Comparison of ENCODE assay signal across 27 cellular contexts in the genomic region with DNA sequence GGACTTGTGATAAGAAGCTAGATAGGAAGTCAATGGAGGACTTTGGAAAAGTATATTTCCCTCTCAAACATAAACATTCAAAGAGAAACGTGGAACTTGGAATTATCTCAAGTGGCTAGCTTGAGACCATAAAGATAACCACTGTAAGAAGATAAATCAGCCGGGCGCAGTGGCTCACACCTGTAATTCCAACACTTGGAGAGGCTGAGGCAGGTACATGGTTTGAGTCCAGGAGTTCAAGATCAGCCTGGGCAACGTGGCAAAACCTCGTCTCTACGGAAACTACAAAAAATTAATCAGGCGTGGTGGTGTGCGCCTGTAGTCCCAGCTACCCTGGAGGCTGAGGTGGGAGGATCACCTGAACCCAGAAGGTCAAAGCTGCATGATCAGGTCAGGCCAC.
"Had no signal": no experiment of that assay in that cellular context is flagged by ENCODE, and none has a peak within 500 bp of the region (broad histone marks: within the 10 kb centered on the region; RNA-seq: fewer than 3 reads in every experiment).

No MANE protein-coding gene starts in this region.

- H3K4me1 ChIP-seq: esophagus squamous epithelium had no signal

- H3K27me3 ChIP-seq: brain microvascular endothelial cell, esophagus squamous epithelium, gastroesophageal sphincter had no signal

- DNase-seq: activated B cell treated with CpG ODN at 0.5 μM for 24 hours; activated CD4-positive, alpha-beta T cell treated with anti-CD3 and anti-CD28 coated beads for 48 hours; activated CD4-positive, alpha-beta T cell treated with anti-CD3 and anti-CD28 coated beads, Interleukin-2, amount 50 U/mL, for 1 hour; activated CD4-positive, alpha-beta T cell treated with anti-CD3 and anti-CD28 coated beads, Interleukin-2, amount 50 U/mL, for 48 hours; activated CD8-positive, alpha-beta memory T cell treated with anti-CD3 and anti-CD28 coated beads for 24 hours; activated CD8-positive, alpha-beta T cell treated with anti-CD3 and anti-CD28 coated beads for 36 hours; activated effector memory CD4-positive, alpha-beta T cell treated with Interleukin-2 at 50 U/mL for 16 hours; activated gamma-delta T cell treated with Interleukin-2 at 50 U/mL for 16 hours; activated naive CD4-positive, alpha-beta T cell treated with anti-CD3 and anti-CD28 coated beads, Interleukin-2, amount 50 U/mL, for 16 hours; activated naive CD4-positive, alpha-beta T cell treated with Interleukin-2 at 50 U/mL for 16 hours; activated T-cell treated with anti-CD3 and anti-CD28 coated beads, Interleukin-2, amount 50 U/mL, for 4 hours; amniotic stem cell; anterior cingulate cortex; brain microvascular endothelial cell; caudate nucleus; cortex of kidney; dermis blood vessel endothelial cell; effector CD4-positive, alpha-beta T cell; effector memory CD8-positive, alpha-beta T cell; erythroblast; esophagus squamous epithelium; foreskin melanocyte; T-helper 2 cell had no signal

- H3K27ac ChIP-seq: brain microvascular endothelial cell, esophagus squamous epithelium, gastroesophageal sphincter, VCaP had no signal

- H3K9me3 ChIP-seq: esophagus squamous epithelium, gastroesophageal sphincter had no signal

- H3K36me3 ChIP-seq: brain microvascular endothelial cell, esophagus squamous epithelium, gastroesophageal sphincter had no signal

- H3K4me3 ChIP-seq: esophagus squamous epithelium, gastroesophageal sphincter had no signal

- ATAC-seq: activated CD4-positive, CD25-positive, alpha-beta regulatory T cell treated with anti-CD3 and anti-CD28 coated beads, Interleukin-2, amount 50 U/mL, for 24 hours; activated CD8-positive, alpha-beta T cell treated with anti-CD3 and anti-CD28 coated beads for 36 hours; activated T-cell treated with anti-CD3 and anti-CD28 coated beads, Interleukin-2, amount 50 U/mL, for 4 hours; activated T-helper 17 cell treated with anti-CD3 and anti-CD28 coated beads, Interleukin-2, amount 50 U/mL, for 72 hours; effector memory CD8-positive, alpha-beta T cell; gastroesophageal sphincter had no signal
